Comparison of ENCODE assay signal across 1 cellular context in the genomic region with DNA sequence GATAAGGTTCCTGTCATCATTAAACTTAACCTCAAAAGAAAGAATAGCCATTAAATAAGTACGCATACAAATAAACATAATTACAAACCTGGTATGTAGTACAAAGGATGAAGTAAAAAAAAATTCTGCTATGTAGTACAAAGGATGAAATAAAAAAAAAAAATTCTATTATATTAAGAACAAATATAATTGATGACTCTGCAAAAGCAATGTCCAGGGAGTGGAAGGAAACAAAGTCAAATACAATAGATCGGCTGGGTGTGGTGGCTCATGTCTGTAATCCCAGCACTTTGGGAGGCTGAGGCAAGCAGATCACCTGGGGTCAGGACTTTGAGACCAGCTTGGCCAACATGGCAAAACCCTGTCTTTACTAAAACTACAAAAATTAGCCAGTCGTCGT.
TF ChIP-seq lines count a peak whose summit lies in the region.

No MANE protein-coding gene starts in this region.

TF ChIP-seq in SK-N-SH treated with all-trans-retinoic acid at 6 μM for 48 hours, 23 proteins besides CTCF, POLR2A, EP300 and RAD21 (continued from another document):
- TF ChIP-seq, protein P1, sequence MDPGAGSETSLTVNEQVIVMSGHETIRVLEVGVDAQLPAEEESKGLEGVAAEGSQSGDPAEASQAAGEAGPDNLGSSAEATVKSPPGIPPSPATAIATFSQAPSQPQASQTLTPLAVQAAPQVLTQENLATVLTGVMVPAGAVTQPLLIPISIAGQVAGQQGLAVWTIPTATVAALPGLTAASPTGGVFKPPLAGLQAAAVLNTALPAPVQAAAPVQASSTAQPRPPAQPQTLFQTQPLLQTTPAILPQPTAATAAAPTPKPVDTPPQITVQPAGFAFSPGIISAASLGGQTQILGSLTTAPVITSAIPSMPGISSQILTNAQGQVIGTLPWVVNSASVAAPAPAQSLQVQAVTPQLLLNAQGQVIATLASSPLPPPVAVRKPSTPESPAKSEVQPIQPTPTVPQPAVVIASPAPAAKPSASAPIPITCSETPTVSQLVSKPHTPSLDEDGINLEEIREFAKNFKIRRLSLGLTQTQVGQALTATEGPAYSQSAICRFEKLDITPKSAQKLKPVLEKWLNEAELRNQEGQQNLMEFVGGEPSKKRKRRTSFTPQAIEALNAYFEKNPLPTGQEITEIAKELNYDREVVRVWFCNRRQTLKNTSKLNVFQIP (CRISPR knock-in tag; IDR thresholded peaks at IDR 0.05; ENCODE audit: borderline replicate concordance, low read depth), result no peak
- TF ChIP-seq ESRRG (CRISPR knock-in tag; IDR thresholded peaks at IDR 0.05), result no peak
- no peak for TF ChIP-seq ZNF8 (CRISPR knock-in tag; IDR thresholded peaks at IDR 0.05)
- TF ChIP-seq ZNF565 (CRISPR knock-in tag; conservative IDR thresholded peaks at IDR 0.05; ENCODE audit: low read depth), result no peak
- no peak for TF ChIP-seq GLIS3 (CRISPR knock-in tag; IDR thresholded peaks at IDR 0.05)
- no peak for TF ChIP-seq TCF4 (CRISPR knock-in tag; IDR thresholded peaks at IDR 0.05; ENCODE audit: borderline replicate concordance)
- no peak for TF ChIP-seq PPARA (CRISPR knock-in tag; IDR thresholded peaks at IDR 0.05; ENCODE audit: borderline replicate concordance)
- no peak for TF ChIP-seq BACH2 (CRISPR knock-in tag; IDR thresholded peaks at IDR 0.05; ENCODE audit: borderline replicate concordance)
- TF ChIP-seq ARNTL (CRISPR knock-in tag; IDR thresholded peaks at IDR 0.05; ENCODE audit: borderline replicate concordance, low read depth), result no peak
